ENCODE assay signal across 8 cellular contexts in genomic region chr5:56816546-56817081, GRCh38. TPM values are rescaled to one million over a fixed set of nuclear protein-coding genes. Genes with fewer than 3 reads are reported as not detected.
A peak's percentile ranks its signal among the peaks of the same experiment; 100 is the strongest.
DNase-seq lines count a peak whose midpoint lies in the region; ATAC-seq and TF ChIP-seq lines count a peak whose summit lies in the region.

No MANE protein-coding gene starts in this region.

- H3K9ac ChIP-seq in H9 (ENCODE audit: extremely low read depth, insufficient read length, low read length) = no peak overlapping the region
- peak overlapping the region; percentile 89 for H3K9ac ChIP-seq in Loucy (ENCODE audit: low read depth, low read length, poor library complexity, severe bottlenecking)

- no peak overlapping the region for H2BK120ac ChIP-seq in H9 (ENCODE audit: low read depth, low read length, poor library complexity, severe bottlenecking)

- H3K36me3 ChIP-seq in Loucy (ENCODE audit: insufficient read depth, low read length) = no peaks in the 10 kb centered on the region

- H3K14ac ChIP-seq in H9 (ENCODE audit: insufficient read depth, low read length) = no peak overlapping the region

- H2BK12ac ChIP-seq in H9 (ENCODE audit: insufficient read length, low read depth, low read length) = no peak overlapping the region

- H3K18ac ChIP-seq in H9 (ENCODE audit: insufficient read length, low read depth, low read length) = no peak overlapping the region

- ATAC-seq in activated B cell treated with CpG ODN at 0.5 μM for 24 hours (ENCODE audit: low read depth) = peak; percentile 33

- H4K8ac ChIP-seq in H9 (replicated peaks; ENCODE audit: insufficient read length, low read depth, low read length) = no peak overlapping the region

- peaks cover 3% of the 10 kb centered on the region for H3K79me1 ChIP-seq in H9 (ENCODE audit: insufficient read depth, low read depth, low read length, poor library complexity, severe bottlenecking)

- H3K9me3 ChIP-seq in H9 (ENCODE audit: control insufficient read depth, low read depth, low read length) = no peaks in the 10 kb centered on the region
- H3K9me3 ChIP-seq in Loucy (ENCODE audit: insufficient read depth, low read depth, low read length) = no peaks in the 10 kb centered on the region

- H3K27ac ChIP-seq in H9 (ENCODE audit: insufficient read length, low read depth, low read length) (no peak overlapping the region), layer of hippocampus (ENCODE audit: low read depth, low read length) (peak overlapping the region; percentile 90)

- H4K5ac ChIP-seq in H9 (ENCODE audit: insufficient read length, low read depth, low read length) = no peak overlapping the region

- H3K4me2 ChIP-seq in H9 (ENCODE audit: insufficient read depth, insufficient read length, low read length) = peak overlapping the region; percentile 73
- H3K4me2 ChIP-seq in Loucy (ENCODE audit: low read depth, low read length, poor library complexity, severe bottlenecking) = peak overlapping the region; percentile 97

- no peak overlapping the region for H3K23ac ChIP-seq in H9 (ENCODE audit: insufficient read length, low read depth, low read length)

- no CpG with 5 or more reads among the region's 43 CpGs for WGBS in H9 (ENCODE audit: extremely low coverage, insufficient read length, low lambda C conversion rate)

- H3K36me3 Mint-ChIP-seq in H9 (ENCODE audit: insufficient read depth in 1 of 3, low read depth in 3 of 3) (no peaks in the 10 kb centered on the region), activated B cell treated with CpG ODN at 0.5 μM for 24 hours (ENCODE audit: low read depth) (peaks cover 30% of the 10 kb centered on the region)

- no peak overlapping the region for H2BK5ac ChIP-seq in H9 (ENCODE audit: insufficient read length, low read length)

- H3K9me2 ChIP-seq in Loucy (replicated peaks; ENCODE audit: low read depth, low read length) = no peaks in the 10 kb centered on the region

- peak overlapping the region; percentile 94 for H3K4me3 ChIP-seq in Loucy (ENCODE audit: low read length, poor library complexity, severe bottlenecking)

- no peak overlapping the region for H2BK15ac ChIP-seq in H9 (ENCODE audit: low read depth, low read length)

- no peak for TF ChIP-seq CTCF in H9 (conservative IDR thresholded peaks at IDR 0.05)
- TF ChIP-seq CTCF in Loucy (conservative IDR thresholded peaks at IDR 0.05; ENCODE audit: low read length) = no peak; the same call in 1 of the 2 replicates
- no peak for TF ChIP-seq CTCF in activated B cell treated with CpG ODN at 0.5 μM for 24 hours (IDR thresholded peaks at IDR 0.05)

- peaks cover 3% of the 10 kb centered on the region; the same call in 1 of the 2 replicates for H3F3A ChIP-seq in Loucy (ENCODE audit: low read depth)

- peaks cover 7% of the 10 kb centered on the region for H3K23me2 ChIP-seq in H9 (ENCODE audit: insufficient read length, low read depth, low read length, poor library complexity, severe bottlenecking)

- peak; percentile 24 for DNase-seq in NCI-H2029 (lab: John Stamatoyannopoulos, UW)
- DNase-seq in NCI-H2029 treated with DMSO at 0.1 percent for 48 hours (lab: John Stamatoyannopoulos, UW) = no peak
- DNase-seq in H9 = peak; percentile 83
- peak; percentile 68 for DNase-seq in activated B cell treated with CpG ODN at 0.5 μM for 24 hours
- peak; percentile 33 for DNase-seq in cerebellum (ENCODE audit: low spot score)
- peak; percentile 65 for DNase-seq in stimulated activated CD4-positive, alpha-beta T cell treated with anti-CD3 and anti-CD28 coated beads, Interleukin-2, amount 100 ng/mL, for 24 hours

- H4K20me1 ChIP-seq in H9 (ENCODE audit: control insufficient read depth, insufficient read depth, insufficient read length) = no peaks in the 10 kb centered on the region
- H4K20me1 ChIP-seq in Loucy (ENCODE audit: insufficient read depth, low read length, poor library complexity, severe bottlenecking) = peaks cover 53% of the 10 kb centered on the region

- H3K56ac ChIP-seq in H9 (ENCODE audit: insufficient read length, low read depth, low read length) = no peak overlapping the region

- H2AFZ ChIP-seq in H9 (ENCODE audit: low read length) (no peak overlapping the region), Loucy (ENCODE audit: low read length) (peak overlapping the region; percentile 53)

- H4K91ac ChIP-seq in H9 (ENCODE audit: insufficient read length, low read depth, low read length) = no peak overlapping the region

- no peak overlapping the region for H3K27ac Mint-ChIP-seq in H9
- H3K27ac Mint-ChIP-seq in activated B cell treated with CpG ODN at 0.5 μM for 24 hours = peak overlapping the region; percentile 93

- no peak overlapping the region for H2BK20ac ChIP-seq in H9 (ENCODE audit: low read depth, low read length, poor library complexity, severe bottlenecking)

- POLR2A ChIA-PET in activated B cell treated with CpG ODN at 0.5 μM for 24 hours (lab: Charles Lee) = interaction anchor here (1.0 to 3.0 kb wide), 5 partner anchors 21 to 488 kb away, joined by 4 to 25 read pairs (median 12); no protein-coding TSS in a partner anchor

- CTCF ChIA-PET in activated B cell treated with CpG ODN at 0.5 μM for 24 hours (lab: Charles Lee) = no interaction called here

- peaks cover 29 to 37% of the 10 kb centered on the region in 2 experiments for H3K4me1 Mint-ChIP-seq in H9
- H3K4me1 Mint-ChIP-seq in activated B cell treated with CpG ODN at 0.5 μM for 24 hours = peaks cover 59% of the 10 kb centered on the region

- intact Hi-C loops in activated B cell treated with CpG ODN at 0.5 μM for 24 hours (cut with micrococcal nuclease) = loop anchor here (1.0 to 10.0 kb wide), 14 partner anchors 13 to 1282 kb away; partner anchors contain the start of gene PLPP1

- H3K9me3 Mint-ChIP-seq in H9 (no peaks in the 10 kb centered on the region; a peak in 1 of 5 replicates), activated B cell treated with CpG ODN at 0.5 μM for 24 hours (no peaks in the 10 kb centered on the region)

- H3K4me3 Mint-ChIP-seq in H9 (peak overlapping the region; percentile 74 to 81), activated B cell treated with CpG ODN at 0.5 μM for 24 hours (peak overlapping the region; percentile 93)

- peaks cover 32% of the 10 kb centered on the region for H3K27me3 Mint-ChIP-seq in H9 (ENCODE audit: low read depth)
- H3K27me3 Mint-ChIP-seq in activated B cell treated with CpG ODN at 0.5 μM for 24 hours = no peaks in the 10 kb centered on the region

- peaks cover 2% of the 10 kb centered on the region; the same call in 1 of the 2 replicates for H3K4me1 ChIP-seq in H9 (ENCODE audit: insufficient read depth, low read length)
- peaks cover 65% of the 10 kb centered on the region for H3K4me1 ChIP-seq in Loucy (ENCODE audit: insufficient read depth, low read length, poor library complexity, severe bottlenecking)

- H3K79me2 ChIP-seq in H9 (ENCODE audit: insufficient read depth, low read length) (peaks cover 3% of the 10 kb centered on the region; the same call in 1 of the 2 replicates), Loucy (ENCODE audit: insufficient read depth, low read length) (peaks cover 61% of the 10 kb centered on the region)

- no peak overlapping the region for H3K4ac ChIP-seq in H9 (ENCODE audit: low read depth, low read length)

- H3K27me3 ChIP-seq in H9 (ENCODE audit: insufficient read depth, low read length) (peaks cover 4% of the 10 kb centered on the region; the same call in 1 of the 2 replicates), Loucy (ENCODE audit: insufficient read depth, low read length, poor library complexity, severe bottlenecking) (peaks cover 7% of the 10 kb centered on the region), layer of hippocampus (ENCODE audit: control insufficient read depth, insufficient read depth, low read length) (no peaks in the 10 kb centered on the region)

- H3T11ph ChIP-seq in H9 (ENCODE audit: low read length) = no peak overlapping the region

- no peak overlapping the region for H2AK5ac ChIP-seq in H9 (ENCODE audit: insufficient read length, low read length)

RNA-seq across cellular contexts. Expression of gene MAP3K1, which starts 1.3 kb away (rescaled TPM):
- total RNA-seq in H9 (2021) (11.1 TPM in 2 replicates), activated B cell treated with CpG ODN at 0.5 μM for 24 hours (92.8 and 102 TPM in 2 replicates), cerebellum (32.1 TPM)
